1 cellular context compared by ENCODE assay signal in the genomic region with DNA sequence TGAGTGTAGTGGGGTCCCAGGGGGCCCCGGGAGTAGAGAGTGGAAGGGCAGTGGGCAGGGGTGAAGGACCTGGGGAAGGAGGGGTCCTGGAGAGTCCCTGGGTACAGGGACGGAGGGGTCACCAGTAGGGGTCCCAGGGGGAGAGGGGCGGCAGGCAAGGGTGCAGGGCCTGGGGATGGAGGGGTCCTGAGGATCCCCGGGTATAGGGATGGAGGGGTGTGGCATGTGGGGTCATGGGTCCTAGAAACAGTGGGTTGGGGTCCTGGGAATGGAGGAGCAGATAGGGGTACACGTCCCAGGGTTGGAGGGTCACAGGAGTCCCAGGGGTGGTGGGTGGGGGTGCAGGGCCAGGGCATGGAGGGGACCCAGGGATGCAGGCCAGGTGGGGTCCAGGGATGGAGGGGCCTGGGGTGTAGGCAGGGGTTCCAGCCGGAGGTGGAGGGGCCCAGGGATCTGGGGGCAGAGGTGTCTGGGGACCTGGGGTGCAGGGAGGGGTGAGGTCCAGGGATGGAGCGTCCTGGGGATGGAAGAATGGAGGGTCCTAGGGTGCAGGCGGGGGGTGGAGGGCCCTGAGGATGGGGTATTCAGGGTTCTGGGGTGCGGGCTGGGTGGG.
TF ChIP-seq lines count a peak whose summit lies in the region.

No MANE protein-coding gene starts in this region.

TF ChIP-seq in GM12878, 131 proteins besides CTCF, POLR2A, EP300 and RAD21:
- no peak for TF ChIP-seq POU2F2 (IDR thresholded peaks at IDR 0.05; ENCODE audit: borderline replicate concordance, low read depth, low read length)
- TF ChIP-seq, protein P1, sequence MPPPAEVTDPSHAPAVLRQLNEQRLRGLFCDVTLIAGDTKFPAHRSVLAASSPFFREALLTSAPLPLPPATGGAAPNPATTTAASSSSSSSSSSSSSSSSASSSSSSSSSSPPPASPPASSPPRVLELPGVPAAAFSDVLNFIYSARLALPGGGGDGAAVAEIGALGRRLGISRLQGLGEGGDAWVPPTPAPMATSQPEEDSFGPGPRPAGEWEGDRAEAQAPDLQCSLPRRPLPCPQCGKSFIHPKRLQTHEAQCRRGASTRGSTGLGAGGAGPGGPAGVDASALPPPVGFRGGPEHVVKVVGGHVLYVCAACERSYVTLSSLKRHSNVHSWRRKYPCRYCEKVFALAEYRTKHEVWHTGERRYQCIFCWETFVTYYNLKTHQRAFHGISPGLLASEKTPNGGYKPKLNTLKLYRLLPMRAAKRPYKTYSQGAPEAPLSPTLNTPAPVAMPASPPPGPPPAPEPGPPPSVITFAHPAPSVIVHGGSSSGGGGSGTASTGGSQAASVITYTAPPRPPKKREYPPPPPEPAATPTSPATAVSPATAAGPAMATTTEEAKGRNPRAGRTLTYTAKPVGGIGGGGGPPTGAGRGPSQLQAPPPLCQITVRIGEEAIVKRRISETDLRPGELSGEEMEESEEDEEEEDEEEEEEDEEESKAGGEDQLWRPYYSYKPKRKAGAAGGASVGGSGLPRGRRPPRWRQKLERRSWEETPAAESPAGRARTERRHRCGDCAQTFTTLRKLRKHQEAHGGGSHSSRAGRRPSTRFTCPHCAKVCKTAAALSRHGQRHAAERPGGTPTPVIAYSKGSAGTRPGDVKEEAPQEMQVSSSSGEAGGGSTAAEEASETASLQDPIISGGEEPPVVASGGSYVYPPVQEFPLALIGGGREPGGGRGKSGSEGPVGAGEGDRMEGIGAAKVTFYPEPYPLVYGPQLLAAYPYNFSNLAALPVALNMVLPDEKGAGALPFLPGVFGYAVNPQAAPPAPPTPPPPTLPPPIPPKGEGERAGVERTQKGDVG (CRISPR knock-in tag; IDR thresholded peaks at IDR 0.05), result no peak
